In genomic region chr9:35096035-35096849, GRCh38 we compare ENCODE assay signal across 1 cellular context.
TF ChIP-seq lines count a peak whose summit lies in the region.

Gene PIGO, minus strand, starts transcription at chr9:35096591. Its CDS starts 1,026 bp downstream, at chr9:35095565.

TF ChIP-seq in HepG2, 621 proteins besides CTCF, POLR2A, EP300 and RAD21 (continued from another document and continues in another):
- TF ChIP-seq ZZZ3 (CRISPR knock-in tag; IDR thresholded peaks at IDR 0.05; ENCODE audit: borderline replicate concordance) (peak; percentile 91; the same call in 1 of the 2 replicates), ARID3A (IDR thresholded peaks at IDR 0.05; ENCODE audit: low read depth, low read length) (no peak), NPAS2 (CRISPR knock-in tag; IDR thresholded peaks at IDR 0.05; ENCODE audit: borderline replicate concordance) (no peak), ZKSCAN5 (CRISPR knock-in tag; IDR thresholded peaks at IDR 0.05) (0 out of 2 replicates have a peak, but pooled peaks have one; percentile 55), ZBTB10 (CRISPR knock-in tag; IDR thresholded peaks at IDR 0.05; ENCODE audit: borderline replicate concordance) (no peak), ZBTB49 (CRISPR knock-in tag; IDR thresholded peaks at IDR 0.05; ENCODE audit: borderline replicate concordance) (no peak), ZSCAN21 (CRISPR knock-in tag; IDR thresholded peaks at IDR 0.05; ENCODE audit: borderline replicate concordance) (peak; percentile 88), ZNF510 (CRISPR knock-in tag; IDR thresholded peaks at IDR 0.05; ENCODE audit: low read depth) (no peak; the same call in 1 of the 2 replicates), HNF4A (CRISPR knock-in tag; IDR thresholded peaks at IDR 0.05) (peak; percentile 35; the same call in 1 of the 2 replicates), CREB1 (IDR thresholded peaks at IDR 0.05) (peak; percentile 21; the same call in 1 of the 2 replicates), CREB1 (CRISPR knock-in tag; IDR thresholded peaks at IDR 0.05) (peak; percentile 83), ZNF224 (CRISPR knock-in tag; IDR thresholded peaks at IDR 0.05) (peak; percentile 83; the same call in 1 of the 2 replicates), POLR2G (IDR thresholded peaks at IDR 0.05; ENCODE audit: low read depth, low read length) (peak; percentile 97), TGIF2 (CRISPR knock-in tag; IDR thresholded peaks at IDR 0.05) (no peak), KLF9 (CRISPR knock-in tag; IDR thresholded peaks at IDR 0.05; ENCODE audit: low read depth) (peak; percentile 69; the same call in 1 of the 2 replicates), ZNF672 (CRISPR knock-in tag; IDR thresholded peaks at IDR 0.05) (peak; percentile 45; the same call in 1 of the 2 replicates), SOX13 (IDR thresholded peaks at IDR 0.05) (peak; percentile 34), SOX13 (CRISPR knock-in tag; conservative IDR thresholded peaks at IDR 0.05 in 1 of 2, IDR thresholded peaks at IDR 0.05 in 1 of 2) (no peak; a peak in 2 of 4 replicates), ZNF788 (CRISPR knock-in tag; IDR thresholded peaks at IDR 0.05; ENCODE audit: borderline replicate concordance) (peak; percentile 95), ZNF557 (CRISPR knock-in tag; IDR thresholded peaks at IDR 0.05) (no peak), CENPX (CRISPR knock-in tag; IDR thresholded peaks at IDR 0.05) (no peak), SNAPC2 (CRISPR knock-in tag; IDR thresholded peaks at IDR 0.05) (no peak), TAF15 (IDR thresholded peaks at IDR 0.05; ENCODE audit: low read depth, low read length, poor library complexity, severe bottlenecking) (no peak), ZNF430 (CRISPR knock-in tag; IDR thresholded peaks at IDR 0.05) (peak; percentile 76; the same call in 1 of the 2 replicates), NCOA5 (CRISPR knock-in tag; IDR thresholded peaks at IDR 0.05) (no peak), GFI1 (CRISPR knock-in tag; IDR thresholded peaks at IDR 0.05; ENCODE audit: borderline replicate concordance) (peak; percentile 77; the same call in 1 of the 2 replicates), THAP8 (CRISPR knock-in tag; IDR thresholded peaks at IDR 0.05; ENCODE audit: borderline replicate concordance) (no peak; the same call in 1 of the 2 replicates), HDAC2 (CRISPR knock-in tag; IDR thresholded peaks at IDR 0.05) (peak; percentile 74), MEIS2 (CRISPR knock-in tag; IDR thresholded peaks at IDR 0.05) (peak; percentile 73), KLF6 (CRISPR knock-in tag; IDR thresholded peaks at IDR 0.05) (peak; percentile 59; the same call in 1 of the 2 replicates), ZBTB42 (CRISPR knock-in tag; IDR thresholded peaks at IDR 0.05) (no peak)
- TF ChIP-seq, protein P1, sequence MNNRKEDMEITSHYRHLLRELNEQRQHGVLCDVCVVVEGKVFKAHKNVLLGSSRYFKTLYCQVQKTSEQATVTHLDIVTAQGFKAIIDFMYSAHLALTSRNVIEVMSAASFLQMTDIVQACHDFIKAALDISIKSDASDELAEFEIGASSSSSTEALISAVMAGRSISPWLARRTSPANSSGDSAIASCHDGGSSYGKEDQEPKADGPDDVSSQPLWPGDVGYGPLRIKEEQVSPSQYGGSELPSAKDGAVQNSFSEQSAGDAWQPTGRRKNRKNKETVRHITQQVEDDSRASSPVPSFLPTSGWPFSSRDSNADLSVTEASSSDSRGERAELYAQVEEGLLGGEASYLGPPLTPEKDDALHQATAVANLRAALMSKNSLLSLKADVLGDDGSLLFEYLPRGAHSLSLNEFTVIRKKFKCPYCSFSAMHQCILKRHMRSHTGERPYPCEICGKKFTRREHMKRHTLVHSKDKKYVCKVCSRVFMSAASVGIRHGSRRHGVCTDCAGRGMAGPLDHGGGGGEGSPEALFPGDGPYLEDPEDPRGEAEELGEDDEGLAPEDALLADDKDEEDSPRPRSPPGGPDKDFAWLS (CRISPR knock-in tag; IDR thresholded peaks at IDR 0.05; ENCODE audit: borderline replicate concordance): 0 out of 2 replicates have a peak, but pooled peaks have one; percentile 59
- TF ChIP-seq, protein P2, sequence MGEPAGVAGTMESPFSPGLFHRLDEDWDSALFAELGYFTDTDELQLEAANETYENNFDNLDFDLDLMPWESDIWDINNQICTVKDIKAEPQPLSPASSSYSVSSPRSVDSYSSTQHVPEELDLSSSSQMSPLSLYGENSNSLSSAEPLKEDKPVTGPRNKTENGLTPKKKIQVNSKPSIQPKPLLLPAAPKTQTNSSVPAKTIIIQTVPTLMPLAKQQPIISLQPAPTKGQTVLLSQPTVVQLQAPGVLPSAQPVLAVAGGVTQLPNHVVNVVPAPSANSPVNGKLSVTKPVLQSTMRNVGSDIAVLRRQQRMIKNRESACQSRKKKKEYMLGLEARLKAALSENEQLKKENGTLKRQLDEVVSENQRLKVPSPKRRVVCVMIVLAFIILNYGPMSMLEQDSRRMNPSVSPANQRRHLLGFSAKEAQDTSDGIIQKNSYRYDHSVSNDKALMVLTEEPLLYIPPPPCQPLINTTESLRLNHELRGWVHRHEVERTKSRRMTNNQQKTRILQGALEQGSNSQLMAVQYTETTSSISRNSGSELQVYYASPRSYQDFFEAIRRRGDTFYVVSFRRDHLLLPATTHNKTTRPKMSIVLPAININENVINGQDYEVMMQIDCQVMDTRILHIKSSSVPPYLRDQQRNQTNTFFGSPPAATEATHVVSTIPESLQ (CRISPR knock-in tag; conservative IDR thresholded peaks at IDR 0.05): no peak
- TF ChIP-seq, protein P3, sequence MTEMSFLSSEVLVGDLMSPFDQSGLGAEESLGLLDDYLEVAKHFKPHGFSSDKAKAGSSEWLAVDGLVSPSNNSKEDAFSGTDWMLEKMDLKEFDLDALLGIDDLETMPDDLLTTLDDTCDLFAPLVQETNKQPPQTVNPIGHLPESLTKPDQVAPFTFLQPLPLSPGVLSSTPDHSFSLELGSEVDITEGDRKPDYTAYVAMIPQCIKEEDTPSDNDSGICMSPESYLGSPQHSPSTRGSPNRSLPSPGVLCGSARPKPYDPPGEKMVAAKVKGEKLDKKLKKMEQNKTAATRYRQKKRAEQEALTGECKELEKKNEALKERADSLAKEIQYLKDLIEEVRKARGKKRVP (CRISPR knock-in tag; IDR thresholded peaks at IDR 0.05): peak in 1 of 2 experiments; percentile 12; a peak in 1 of 4 replicates
- TF ChIP-seq, protein P4, sequence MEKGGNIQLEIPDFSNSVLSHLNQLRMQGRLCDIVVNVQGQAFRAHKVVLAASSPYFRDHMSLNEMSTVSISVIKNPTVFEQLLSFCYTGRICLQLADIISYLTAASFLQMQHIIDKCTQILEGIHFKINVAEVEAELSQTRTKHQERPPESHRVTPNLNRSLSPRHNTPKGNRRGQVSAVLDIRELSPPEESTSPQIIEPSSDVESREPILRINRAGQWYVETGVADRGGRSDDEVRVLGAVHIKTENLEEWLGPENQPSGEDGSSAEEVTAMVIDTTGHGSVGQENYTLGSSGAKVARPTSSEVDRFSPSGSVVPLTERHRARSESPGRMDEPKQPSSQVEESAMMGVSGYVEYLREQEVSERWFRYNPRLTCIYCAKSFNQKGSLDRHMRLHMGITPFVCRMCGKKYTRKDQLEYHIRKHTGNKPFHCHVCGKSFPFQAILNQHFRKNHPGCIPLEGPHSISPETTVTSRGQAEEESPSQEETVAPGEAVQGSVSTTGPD (CRISPR knock-in tag; IDR thresholded peaks at IDR 0.05): 0 out of 2 replicates have a peak, but pooled peaks have one; percentile 15
- TF ChIP-seq, protein P5, sequence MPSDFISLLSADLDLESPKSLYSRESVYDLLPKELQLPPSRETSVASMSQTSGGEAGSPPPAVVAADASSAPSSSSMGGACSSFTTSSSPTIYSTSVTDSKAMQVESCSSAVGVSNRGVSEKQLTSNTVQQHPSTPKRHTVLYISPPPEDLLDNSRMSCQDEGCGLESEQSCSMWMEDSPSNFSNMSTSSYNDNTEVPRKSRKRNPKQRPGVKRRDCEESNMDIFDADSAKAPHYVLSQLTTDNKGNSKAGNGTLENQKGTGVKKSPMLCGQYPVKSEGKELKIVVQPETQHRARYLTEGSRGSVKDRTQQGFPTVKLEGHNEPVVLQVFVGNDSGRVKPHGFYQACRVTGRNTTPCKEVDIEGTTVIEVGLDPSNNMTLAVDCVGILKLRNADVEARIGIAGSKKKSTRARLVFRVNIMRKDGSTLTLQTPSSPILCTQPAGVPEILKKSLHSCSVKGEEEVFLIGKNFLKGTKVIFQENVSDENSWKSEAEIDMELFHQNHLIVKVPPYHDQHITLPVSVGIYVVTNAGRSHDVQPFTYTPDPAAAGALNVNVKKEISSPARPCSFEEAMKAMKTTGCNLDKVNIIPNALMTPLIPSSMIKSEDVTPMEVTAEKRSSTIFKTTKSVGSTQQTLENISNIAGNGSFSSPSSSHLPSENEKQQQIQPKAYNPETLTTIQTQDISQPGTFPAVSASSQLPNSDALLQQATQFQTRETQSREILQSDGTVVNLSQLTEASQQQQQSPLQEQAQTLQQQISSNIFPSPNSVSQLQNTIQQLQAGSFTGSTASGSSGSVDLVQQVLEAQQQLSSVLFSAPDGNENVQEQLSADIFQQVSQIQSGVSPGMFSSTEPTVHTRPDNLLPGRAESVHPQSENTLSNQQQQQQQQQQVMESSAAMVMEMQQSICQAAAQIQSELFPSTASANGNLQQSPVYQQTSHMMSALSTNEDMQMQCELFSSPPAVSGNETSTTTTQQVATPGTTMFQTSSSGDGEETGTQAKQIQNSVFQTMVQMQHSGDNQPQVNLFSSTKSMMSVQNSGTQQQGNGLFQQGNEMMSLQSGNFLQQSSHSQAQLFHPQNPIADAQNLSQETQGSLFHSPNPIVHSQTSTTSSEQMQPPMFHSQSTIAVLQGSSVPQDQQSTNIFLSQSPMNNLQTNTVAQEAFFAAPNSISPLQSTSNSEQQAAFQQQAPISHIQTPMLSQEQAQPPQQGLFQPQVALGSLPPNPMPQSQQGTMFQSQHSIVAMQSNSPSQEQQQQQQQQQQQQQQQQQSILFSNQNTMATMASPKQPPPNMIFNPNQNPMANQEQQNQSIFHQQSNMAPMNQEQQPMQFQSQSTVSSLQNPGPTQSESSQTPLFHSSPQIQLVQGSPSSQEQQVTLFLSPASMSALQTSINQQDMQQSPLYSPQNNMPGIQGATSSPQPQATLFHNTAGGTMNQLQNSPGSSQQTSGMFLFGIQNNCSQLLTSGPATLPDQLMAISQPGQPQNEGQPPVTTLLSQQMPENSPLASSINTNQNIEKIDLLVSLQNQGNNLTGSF (CRISPR knock-in tag; IDR thresholded peaks at IDR 0.05): 0 out of 2 replicates have a peak, but pooled peaks have one; percentile 39
- TF ChIP-seq, protein P6, sequence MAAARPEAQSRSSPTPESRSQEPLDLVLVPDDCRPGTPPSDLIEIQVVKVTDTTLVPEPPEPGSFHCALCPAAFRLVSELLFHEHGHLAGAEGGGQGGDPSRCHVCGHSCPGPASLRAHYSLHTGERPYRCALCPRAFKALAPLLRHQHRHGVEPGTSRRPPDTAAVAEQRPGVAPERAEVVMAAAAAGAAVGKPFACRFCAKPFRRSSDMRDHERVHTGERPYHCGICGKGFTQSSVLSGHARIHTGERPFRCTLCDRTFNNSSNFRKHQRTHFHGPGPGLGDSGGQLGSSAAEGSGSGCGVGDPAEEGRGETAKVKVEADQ (CRISPR knock-in tag; IDR thresholded peaks at IDR 0.05; ENCODE audit: borderline replicate concordance): peak; percentile 77; the same call in 1 of the 2 replicates
